In the genomic region with DNA sequence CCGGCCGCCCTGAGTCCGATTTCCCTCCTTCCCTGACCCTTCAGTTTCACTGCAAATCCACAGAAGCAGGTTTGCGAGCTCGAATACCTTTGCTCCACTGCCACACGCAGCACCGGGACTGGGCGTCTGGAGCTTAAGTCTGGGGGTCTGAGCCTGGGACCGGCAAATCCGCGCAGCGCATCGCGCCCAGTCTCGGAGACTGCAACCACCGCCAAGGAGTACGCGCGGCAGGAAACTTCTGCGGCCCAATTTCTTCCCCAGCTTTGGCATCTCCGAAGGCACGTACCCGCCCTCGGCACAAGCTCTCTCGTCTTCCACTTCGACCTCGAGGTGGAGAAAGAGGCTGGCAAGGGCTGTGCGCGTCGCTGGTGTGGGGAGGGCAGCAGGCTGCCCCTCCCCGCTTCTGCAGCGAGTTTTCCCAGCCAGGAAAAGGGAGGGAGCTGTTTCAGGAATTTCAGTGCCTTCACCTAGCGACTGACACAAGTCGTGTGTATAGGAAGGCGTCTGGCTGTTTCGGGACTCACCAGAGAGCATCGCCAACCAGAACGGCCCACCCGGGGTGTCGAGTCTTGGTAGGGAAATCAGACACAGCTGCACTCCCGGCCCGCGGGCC, we compare ENCODE assay signal across 14 cellular contexts. TPM values are rescaled to one million over a fixed set of nuclear protein-coding genes. Genes with fewer than 3 reads are reported as not detected.
DNase-seq lines count a peak whose midpoint lies in the region; ATAC-seq, FAIRE-seq and TF ChIP-seq lines count a peak whose summit lies in the region.
"Had no signal": no experiment of that assay in that cellular context is flagged by ENCODE, and none has a peak within 500 bp of the region (broad histone marks: within the 10 kb centered on the region; RNA-seq: fewer than 3 reads in every experiment).

No MANE protein-coding gene starts in this region.

- peak overlapping the region; percentile 59 to 69 for H3K4me3 Mint-ChIP-seq in activated T-cell treated with anti-CD3 and anti-CD28 coated beads, Interleukin-2, amount 50 U/mL, for 72 hours

- intact Hi-C loops in lower lobe of right lung (cut with DNase I) (no loop called here), stomach (cut with DNase I; ENCODE audit: low total_unique reads) (no loop called here)

- TF ChIP-seq CTCF in lower lobe of right lung (IDR thresholded peaks at IDR 0.05), result no peak
- no peak for TF ChIP-seq CTCF in stomach (IDR thresholded peaks at IDR 0.05)

- 13 to 35% (median 17%) methylated on average over 36 to 43 of the region's 43 CpGs for WGBS in stomach, 5 donors

- no peaks in the 10 kb centered on the region for H3K9me3 ChIP-seq in lower lobe of right lung
- H3K9me3 ChIP-seq in stomach, result no peaks in the 10 kb centered on the region
- H3K9me3 ChIP-seq: colonic mucosa had no signal

- DNase-seq in activated T-cell treated with anti-CD3 and anti-CD28 coated beads, Interleukin-2, amount 50 U/mL, for 72 hours, result no peak
- no peak for DNase-seq in activated T-cell treated with anti-CD3 and anti-CD28 coated beads, Interleukin-2, amount 50 U/mL, for 1 hour
- DNase-seq in dermis blood vessel endothelial cell (peak; percentile 26), lower lobe of right lung (no peak), stomach (no peak), urothelium cell line (ENCODE audit: low spot score) (no peak), NCI-H1105 (lab: John Stamatoyannopoulos, UW) (no peak)
- DNase-seq: activated gamma-delta T cell, colonic mucosa, NCI-H1417 had no signal

- H3K27ac ChIP-seq in lower lobe of right lung (no peak overlapping the region), stomach (peak overlapping the region in 1 of 5 donors; percentile 67)
- H3K27ac ChIP-seq: colonic mucosa, SJSA1 had no signal

- TF ChIP-seq EP300 in stomach (IDR thresholded peaks at IDR 0.05), result no peak

- no peaks in the 10 kb centered on the region for H3K36me3 ChIP-seq in lower lobe of right lung
- H3K36me3 ChIP-seq in stomach, result peaks cover 0 to 11% (median 0%) of the 10 kb centered on the region in 4 donors
- H3K36me3 ChIP-seq: colonic mucosa, SJSA1 had no signal

- peaks cover 97% of the 10 kb centered on the region for H3K27me3 ChIP-seq in lower lobe of right lung (ENCODE audit: low read depth)
- H3K27me3 ChIP-seq in stomach, result peaks cover 0 to 100% (median 100%) of the 10 kb centered on the region in 3 donors
- H3K27me3 ChIP-seq: SJSA1 had no signal

- H3K9me3 Mint-ChIP-seq in activated T-cell treated with anti-CD3 and anti-CD28 coated beads, Interleukin-2, amount 50 U/mL, for 72 hours, result no peaks in the 10 kb centered on the region
- H3K9me3 Mint-ChIP-seq: stimulated activated naive CD8-positive, alpha-beta T cell treated with anti-CD3 and anti-CD28 coated beads, Interleukin-15, Interleukin-2, amounts not matched to agents 100 ng/mL and 50 ng/mL, for 24 hours had no signal

- no peak overlapping the region for H3K27ac Mint-ChIP-seq in activated T-cell treated with anti-CD3 and anti-CD28 coated beads, Interleukin-2, amount 50 U/mL, for 72 hours
- H3K27ac Mint-ChIP-seq: stimulated activated naive CD8-positive, alpha-beta T cell treated with anti-CD3 and anti-CD28 coated beads, Interleukin-15, Interleukin-2, amounts not matched to agents 100 ng/mL and 50 ng/mL, for 24 hours had no signal

- H3K4me1 ChIP-seq in lower lobe of right lung, result peaks cover 49% of the 10 kb centered on the region
- H3K4me1 ChIP-seq in stomach, result peaks cover 22 to 59% (median 54%) of the 10 kb centered on the region in 4 donors

- peaks cover 43% of the 10 kb centered on the region for H3K4me1 Mint-ChIP-seq in activated T-cell treated with anti-CD3 and anti-CD28 coated beads, Interleukin-2, amount 50 U/mL, for 72 hours (ENCODE audit: low read depth)

- H3K4me3 ChIP-seq in lower lobe of right lung (peak overlapping the region; percentile 27), stomach (peak overlapping the region; percentile 25 to 63 (median 34))
- H3K4me3 ChIP-seq: colonic mucosa, SJSA1 had no signal

- no peak for ATAC-seq in activated T-cell treated with anti-CD3 and anti-CD28 coated beads, Interleukin-2, amount 50 U/mL, for 72 hours (replicated peaks in 1 of 2)
- ATAC-seq in lower lobe of right lung (no peak), HG03095 (IDR thresholded peaks at IDR 0.05; ENCODE audit: unreplicated experiment) (no peak)
- ATAC-seq: activated CD4-positive, CD25-positive, alpha-beta regulatory T cell treated with anti-CD3 and anti-CD28 coated beads, Interleukin-2, amount 50 U/mL, for 24 hours had no signal

- no peak for TF ChIP-seq POLR2A in stomach (IDR thresholded peaks at IDR 0.05)

- FAIRE-seq in urothelium cell line (lab: Jason Lieb, UNC), result no peak

- H3K36me3 Mint-ChIP-seq in activated T-cell treated with anti-CD3 and anti-CD28 coated beads, Interleukin-2, amount 50 U/mL, for 72 hours (ENCODE audit: insufficient read depth in 2 of 2), result no peaks in the 10 kb centered on the region

- H3K27me3 Mint-ChIP-seq in activated T-cell treated with anti-CD3 and anti-CD28 coated beads, Interleukin-2, amount 50 U/mL, for 72 hours (ENCODE audit: low read depth), result peaks cover 87% of the 10 kb centered on the region

RNA-seq across cellular contexts. Expression of a gene that starts 4.6 kb away (rescaled TPM):
- total RNA-seq in activated T-cell treated with anti-CD3 and anti-CD28 coated beads, Interleukin-2, amount 50 U/mL, for 72 hours, result under 1 TPM in 1 of 2 donors, not detected in 1; 0.12 TPM
- total RNA-seq in dermis blood vessel endothelial cell (0.09 TPM in 1 of 2 replicates, not detected in the other), lower lobe of right lung (0.38 TPM), stomach (10 to 100 TPM in 2 of 5 donors, 1 to 10 TPM in 2, not detected in 1; 2.6 to 17.9 (median 11.0) TPM)
- 1 to 10 TPM in 2 of 3 donors, under 1 TPM in 1; 0.20 to 7.5 (median 3.8) TPM for polyA plus RNA-seq in stomach
